Comparison of ENCODE assay signal across 20 cellular contexts in genomic region chrX:71996826-71997225, GRCh38.
DNase-seq lines count a peak whose midpoint lies in the region; ATAC-seq and TF ChIP-seq lines count a peak whose summit lies in the region.
"Had no signal": no experiment of that assay in that cellular context is flagged by ENCODE, and none has a peak within 500 bp of the region (broad histone marks: within the 10 kb centered on the region; RNA-seq: fewer than 3 reads in every experiment).

No MANE protein-coding gene starts in this region.

- peak; percentile 71 to 85 (median 80) for ATAC-seq in heart left ventricle
- ATAC-seq: activated CD4-positive, CD25-positive, alpha-beta regulatory T cell treated with anti-CD3 and anti-CD28 coated beads, Interleukin-2, amount 50 U/mL, for 24 hours; stimulated activated memory B cell treated with anti-CD40 and anti-IgM and Interleukin-4, amounts not matched to agents 10 μg/mL and 1 μg/mL and 100 μg/mL, for 72 hours; T-cell had no signal

- peak overlapping the region in 5 of 12 donors; percentile 18 to 77 (median 53) for H3K27ac ChIP-seq in heart left ventricle
- H3K27ac ChIP-seq: Peyer's patch had no signal

- TF ChIP-seq CTCF in heart left ventricle (IDR thresholded peaks at IDR 0.05): no peak
- no peak for TF ChIP-seq CTCF in neural crest cell (conservative IDR thresholded peaks at IDR 0.05)

- H3K9me3 Mint-ChIP-seq in neural crest cell: peaks cover 4% of the 10 kb centered on the region
- H3K9me3 Mint-ChIP-seq: activated naive CD8-positive, alpha-beta T cell treated with anti-CD3 and anti-CD28 coated beads, Interleukin-2, amount 10 ng/mL, durations not matched to agents 7 days and 5 days; CD8-positive, alpha-beta memory T cell; stimulated activated memory B cell treated with anti-CD40 and anti-IgM and Interleukin-4, amounts not matched to agents 10 μg/mL and 1 μg/mL and 100 μg/mL, for 72 hours; T-cell had no signal

- WGBS in heart left ventricle, 4 donors: 54 to 68% (median 61%) methylated on average over 6 of the region's 6 CpGs

- H3K27me3 ChIP-seq in heart left ventricle: peaks cover 0 to 13% (median 0%) of the 10 kb centered on the region in 9 donors
- H3K27me3 ChIP-seq: Peyer's patch had no signal

- no peak overlapping the region for H3K4me3 ChIP-seq in heart left ventricle
- H3K4me3 ChIP-seq: Peyer's patch had no signal

- no peak for TF ChIP-seq POLR2A in heart left ventricle (IDR thresholded peaks at IDR 0.05)

- H3K36me3 Mint-ChIP-seq in neural crest cell (ENCODE audit: low read depth): peaks cover 3% of the 10 kb centered on the region
- H3K36me3 Mint-ChIP-seq: activated naive CD8-positive, alpha-beta T cell treated with anti-CD3 and anti-CD28 coated beads, Interleukin-2, amount 10 ng/mL, durations not matched to agents 7 days and 5 days; CD8-positive, alpha-beta memory T cell; stimulated activated memory B cell treated with anti-CD40 and anti-IgM and Interleukin-4, amounts not matched to agents 10 μg/mL and 1 μg/mL and 100 μg/mL, for 72 hours; T-cell had no signal

- peaks cover 0 to 9% (median 0%) of the 10 kb centered on the region in 12 donors for H3K4me1 ChIP-seq in heart left ventricle
- H3K4me1 ChIP-seq: Peyer's patch had no signal

- H3K27ac Mint-ChIP-seq in neural crest cell (ENCODE audit: unreplicated experiment): peak overlapping the region; percentile 8
- H3K27ac Mint-ChIP-seq: activated naive CD8-positive, alpha-beta T cell treated with anti-CD3 and anti-CD28 coated beads, Interleukin-2, amount 10 ng/mL, durations not matched to agents 7 days and 5 days; stimulated activated memory B cell treated with anti-CD40 and anti-IgM and Interleukin-4, amounts not matched to agents 10 μg/mL and 1 μg/mL and 100 μg/mL, for 72 hours; T-cell had no signal

- peaks cover 44% of the 10 kb centered on the region for H3K4me1 Mint-ChIP-seq in neural crest cell
- H3K4me1 Mint-ChIP-seq: stimulated activated memory B cell treated with anti-CD40 and anti-IgM and Interleukin-4, amounts not matched to agents 10 μg/mL and 1 μg/mL and 100 μg/mL, for 72 hours had no signal

- intact Hi-C loops in heart left ventricle (cut with DNase I): loop anchor here in 2 of 10 donors (5.0 kb wide), 1 partner anchor 130 kb away; no protein-coding TSS in a partner anchor

- H3K9me3 ChIP-seq in heart left ventricle: no peaks in the 10 kb centered on the region
- H3K9me3 ChIP-seq: Peyer's patch had no signal

- DNase-seq in AG08395 (ENCODE audit: low spot score) (peak; percentile 51), NCI-H226 (peak; percentile 48), heart left ventricle (peak in 4 of 5 donors; percentile 50 to 67 (median 56)), neural crest cell (ENCODE audit: low read depth, low spot score) (no peak), NK-92 (lab: John Stamatoyannopoulos, UW; ENCODE audit: unreplicated experiment) (no peak), HT-29 (ENCODE audit: low spot score) (no peak), NCI-H1105 treated with DMSO at 0.1 percent for 48 hours (lab: John Stamatoyannopoulos, UW) (no peak), HCEC 1CT (no peak)
- DNase-seq: activated CD8-positive, alpha-beta memory T cell treated with anti-CD3 and anti-CD28 coated beads, Interleukin-2, amount 50 U/mL, for 48 hours; activated naive CD8-positive, alpha-beta T cell treated with anti-CD3 and anti-CD28 coated beads, Interleukin-2, amount 10 ng/mL, durations not matched to agents 7 days and 5 days; CD8-positive, alpha-beta memory T cell; GDM1; immature natural killer cell; NCI-H187; NCI-H524 treated with DMSO at 0.1 percent for 48 hours; Peyer's patch; retina; T-cell had no signal

- H3K36me3 ChIP-seq in heart left ventricle: no peaks in the 10 kb centered on the region
- H3K36me3 ChIP-seq: Peyer's patch had no signal

- no peak overlapping the region for H3K4me3 Mint-ChIP-seq in neural crest cell
- H3K4me3 Mint-ChIP-seq: activated naive CD8-positive, alpha-beta T cell treated with anti-CD3 and anti-CD28 coated beads, Interleukin-2, amount 10 ng/mL, durations not matched to agents 7 days and 5 days; CD8-positive, alpha-beta memory T cell; immature natural killer cell; stimulated activated memory B cell treated with anti-CD40 and anti-IgM and Interleukin-4, amounts not matched to agents 10 μg/mL and 1 μg/mL and 100 μg/mL, for 72 hours; T-cell had no signal

- H3K27me3 Mint-ChIP-seq in neural crest cell (ENCODE audit: low read depth): no peaks in the 10 kb centered on the region
- H3K27me3 Mint-ChIP-seq: stimulated activated memory B cell treated with anti-CD40 and anti-IgM and Interleukin-4, amounts not matched to agents 10 μg/mL and 1 μg/mL and 100 μg/mL, for 72 hours had no signal

Comparison
In these comparisons a context has a peak if more than half of its experiments do, and no peak if none do; other contexts are left out.
1. DNase-seq: peak in AG08395 (single experiment), NCI-H226 (single experiment) and heart left ventricle (4 of 5); none in neural crest cell (single experiment), NK-92 (single experiment), HT-29 (single experiment), NCI-H1105 treated with DMSO at 0.1 percent for 48 hours (single experiment) and HCEC 1CT (single experiment).